ENCODE assay signal across 22 cellular contexts in genomic region chr1:153561401-153561985, GRCh38. TPM values are rescaled to one million over a fixed set of nuclear protein-coding genes. Genes with fewer than 3 reads are reported as not detected.
DNase-seq lines count a peak whose midpoint lies in the region; ATAC-seq, FAIRE-seq and TF ChIP-seq lines count a peak whose summit lies in the region.
"Had no signal": no experiment of that assay in that cellular context is flagged by ENCODE, and none has a peak within 500 bp of the region (broad histone marks: within the 10 kb centered on the region; RNA-seq: fewer than 3 reads in every experiment).

No MANE protein-coding gene starts in this region.

- CTCF ChIA-PET in activated CD4-positive, alpha-beta T cell treated with anti-CD3 and anti-CD28 coated beads for 36 hours (lab: Charles Lee) = interaction anchor here (0.9 to 2.4 kb wide), 7 partner anchors 9 to 56 kb away, joined by 3 to 9 read pairs (median 3); partner anchors contain the start of genes S100A4 and S100A6

- H3K27me3 Mint-ChIP-seq in activated CD4-positive, alpha-beta T cell treated with anti-CD3 and anti-CD28 coated beads for 36 hours = no peaks in the 10 kb centered on the region
- H3K27me3 Mint-ChIP-seq in activated CD4-positive, alpha-beta T cell treated with anti-CD3 and anti-CD28 coated beads, Interleukin-2, amount 10 ng/mL, durations not matched to agents 24 days and 14 days = no peaks in the 10 kb centered on the region

- no peaks in the 10 kb centered on the region for H3K9me3 Mint-ChIP-seq in activated CD4-positive, alpha-beta T cell treated with anti-CD3 and anti-CD28 coated beads for 36 hours (ENCODE audit: low read depth)
- no peaks in the 10 kb centered on the region for H3K9me3 Mint-ChIP-seq in activated CD4-positive, alpha-beta T cell treated with anti-CD3 and anti-CD28 coated beads, Interleukin-2, amount 10 ng/mL, durations not matched to agents 24 days and 14 days
- H3K9me3 Mint-ChIP-seq: activated T-helper 2 cell treated with anti-CD3 and anti-CD28 coated beads, Interferon-gamma antibody, Interleukin-2, Interleukin-4, amounts not matched to agents 10 μg/mL and 5 μg/mL and 100 μg/mL, durations not matched to agents 14 hours and 24 hours and 36 hours; natural killer cell had no signal

- H3K4me3 Mint-ChIP-seq in activated CD4-positive, alpha-beta T cell treated with anti-CD3 and anti-CD28 coated beads for 36 hours = no peak overlapping the region
- no peak overlapping the region for H3K4me3 Mint-ChIP-seq in activated CD4-positive, alpha-beta T cell treated with anti-CD3 and anti-CD28 coated beads, Interleukin-2, amount 10 ng/mL, durations not matched to agents 24 days and 14 days
- H3K4me3 Mint-ChIP-seq: natural killer cell had no signal

- no peaks in the 10 kb centered on the region for H3K36me3 Mint-ChIP-seq in activated CD4-positive, alpha-beta T cell treated with anti-CD3 and anti-CD28 coated beads for 36 hours (ENCODE audit: low read depth)
- no peaks in the 10 kb centered on the region for H3K36me3 Mint-ChIP-seq in activated CD4-positive, alpha-beta T cell treated with anti-CD3 and anti-CD28 coated beads, Interleukin-2, amount 10 ng/mL, durations not matched to agents 24 days and 14 days (ENCODE audit: low read depth)
- H3K36me3 Mint-ChIP-seq: natural killer cell had no signal

- peaks cover 10 to 13% of the 10 kb centered on the region in 2 donors for H3K4me1 ChIP-seq in gastrocnemius medialis

- H3K36me3 ChIP-seq in bronchial epithelial cell (ENCODE audit: control insufficient read depth, insufficient read depth, low read length) = peaks cover 5% of the 10 kb centered on the region
- no peaks in the 10 kb centered on the region for H3K36me3 ChIP-seq in gastrocnemius medialis
- H3K36me3 ChIP-seq: BE2C, Peyer's patch, stomach had no signal

- H3K4me3 ChIP-seq in bronchial epithelial cell (ENCODE audit: low read depth, low read length) (no peak overlapping the region), gastrocnemius medialis (no peak overlapping the region)
- H3K4me3 ChIP-seq: Peyer's patch, stomach had no signal

- in situ Hi-C loops in gastrocnemius medialis (cut with MboI; ENCODE audit: low sequenced_read_pairs in 4 of 4) = loop anchor here (5.0 to 10.0 kb wide), 2 partner anchors 47 to 49 kb away; no protein-coding TSS in a partner anchor

- POLR2A ChIA-PET in activated CD4-positive, alpha-beta T cell treated with anti-CD3 and anti-CD28 coated beads for 36 hours (lab: Charles Lee) = interaction anchor here (0.5 to 0.8 kb wide), 3 partner anchors 16 to 161 kb away, joined by 3 read pairs; no protein-coding TSS in a partner anchor

- TF ChIP-seq CTCF in bronchial epithelial cell (IDR thresholded peaks at IDR 0.05; ENCODE audit: insufficient read depth, low read length, severe bottlenecking) = no peak
- no peak for TF ChIP-seq CTCF in gastrocnemius medialis (IDR thresholded peaks at IDR 0.05 in 4 of 5, conservative IDR thresholded peaks at IDR 0.05 in 1 of 5)

- H3K27ac Mint-ChIP-seq in activated CD4-positive, alpha-beta T cell treated with anti-CD3 and anti-CD28 coated beads for 36 hours = peak overlapping the region; percentile 55
- H3K27ac Mint-ChIP-seq in activated CD4-positive, alpha-beta T cell treated with anti-CD3 and anti-CD28 coated beads, Interleukin-2, amount 10 ng/mL, durations not matched to agents 24 days and 14 days = no peak overlapping the region
- H3K27ac Mint-ChIP-seq: activated T-helper 2 cell treated with anti-CD3 and anti-CD28 coated beads, Interferon-gamma antibody, Interleukin-2, Interleukin-4, amounts not matched to agents 10 μg/mL and 5 μg/mL and 100 μg/mL, durations not matched to agents 14 hours and 24 hours and 36 hours; natural killer cell had no signal

- FAIRE-seq in bronchial epithelial cell (lab: Jason Lieb, UNC) = no peak
- FAIRE-seq: frontal cortex, urothelium cell line had no signal

- intact Hi-C loops in activated CD4-positive, alpha-beta T cell treated with anti-CD3 and anti-CD28 coated beads for 36 hours (cut with DNase I, micrococcal nuclease) = no loop called here
- intact Hi-C loops in activated CD4-positive, alpha-beta T cell treated with anti-CD3 and anti-CD28 coated beads, Interleukin-2, amount 10 ng/mL, durations not matched to agents 24 days and 14 days (cut with micrococcal nuclease) = no loop called here
- intact Hi-C loops in sciatic nerve (cut with DNase I) (no loop called here), gastrocnemius medialis (cut with DNase I; ENCODE audit: low total_unique reads) (loop anchor here (10.0 kb wide), 1 partner anchor 207 kb away; the partner anchor contains the start of gene S100A9)

- no peaks in the 10 kb centered on the region for H3K9me3 ChIP-seq in gastrocnemius medialis
- H3K9me3 ChIP-seq: BE2C, Peyer's patch, SK-N-SH, stomach had no signal

- peaks cover 12% of the 10 kb centered on the region for H3K4me1 Mint-ChIP-seq in activated CD4-positive, alpha-beta T cell treated with anti-CD3 and anti-CD28 coated beads for 36 hours
- peaks cover 12% of the 10 kb centered on the region for H3K4me1 Mint-ChIP-seq in activated CD4-positive, alpha-beta T cell treated with anti-CD3 and anti-CD28 coated beads, Interleukin-2, amount 10 ng/mL, durations not matched to agents 24 days and 14 days

- DNase-seq in activated CD4-positive, alpha-beta T cell treated with anti-CD3 and anti-CD28 coated beads for 36 hours = no peak
- DNase-seq in activated CD4-positive, alpha-beta T cell treated with anti-CD3 and anti-CD28 coated beads, Interleukin-2, amount 10 ng/mL, durations not matched to agents 24 days and 14 days = no peak
- DNase-seq in bronchial epithelial cell (ENCODE audit: low read depth) (peak; percentile 78), sciatic nerve (ENCODE audit: low spot score) (peak; percentile 23), gastrocnemius medialis (no peak), kidney tubule cell (ENCODE audit: low spot score) (no peak)
- DNase-seq: activated CD4-positive, CD25-positive, alpha-beta regulatory T cell; BE2C; COR-L47; dermis blood vessel endothelial cell; natural killer cell; NCI-H1694 treated with DMSO at 0.1 percent for 48 hours; NCI-H2227 treated with DMSO at 0.1 percent for 48 hours; NCI-H82; SK-N-SH; stimulated activated CD4-positive, alpha-beta T cell treated with anti-CD3 and anti-CD28 coated beads, Interleukin-2, amount 100 ng/mL, for 48 hours; stomach had no signal

- TF ChIP-seq POLR2A in gastrocnemius medialis (IDR thresholded peaks at IDR 0.05) = no peak

- H3K27me3 ChIP-seq in bronchial epithelial cell (ENCODE audit: control insufficient read depth, insufficient read depth, low read length) (no peaks in the 10 kb centered on the region), gastrocnemius medialis (no peaks in the 10 kb centered on the region)
- H3K27me3 ChIP-seq: BE2C, Peyer's patch, stomach had no signal

- no peak for ATAC-seq in activated CD4-positive, alpha-beta T cell treated with anti-CD3 and anti-CD28 coated beads for 36 hours
- no peak for ATAC-seq in sciatic nerve
- ATAC-seq in gastrocnemius medialis = no peak
- ATAC-seq: HCT116, natural killer cell had no signal

- peak overlapping the region in 1 of 4 donors; percentile 16 for H3K27ac ChIP-seq in gastrocnemius medialis
- H3K27ac ChIP-seq: Peyer's patch, stomach had no signal

RNA-seq across cellular contexts. Expression of gene S100A2, which starts 4.2 kb away (rescaled TPM):
- total RNA-seq in activated CD4-positive, alpha-beta T cell treated with anti-CD3 and anti-CD28 coated beads for 36 hours = 1 to 10 TPM; 3.3 to 7.0 TPM
- 0.40 and 1.2 TPM in 2 replicates for total RNA-seq in activated CD4-positive, alpha-beta T cell treated with anti-CD3 and anti-CD28 coated beads, Interleukin-2, amount 10 ng/mL, durations not matched to agents 24 days and 14 days
- total RNA-seq in bronchial epithelial cell (804 and 1,251 TPM in 2 replicates), sciatic nerve (3.5 TPM), gastrocnemius medialis (10 to 100 TPM in 1 of 4 donors, not detected in 3; 14.7 TPM)
- total RNA-seq: frontal cortex, natural killer cell, Peyer's patch had no signal

RNA-seq across cellular contexts. Expression of gene S100A3, which starts 12.4 kb away (rescaled TPM):
- total RNA-seq in activated CD4-positive, alpha-beta T cell treated with anti-CD3 and anti-CD28 coated beads for 36 hours = not detected
- total RNA-seq in activated CD4-positive, alpha-beta T cell treated with anti-CD3 and anti-CD28 coated beads, Interleukin-2, amount 10 ng/mL, durations not matched to agents 24 days and 14 days = not detected in 2 replicates
- 2.3 and 26.6 TPM in 2 replicates for total RNA-seq in bronchial epithelial cell
- total RNA-seq in sciatic nerve = not detected
- total RNA-seq in gastrocnemius medialis = 1 to 10 TPM in 1 of 4 donors, under 1 TPM in 1, not detected in 2; 0.88 to 1.6 TPM
- total RNA-seq: activated T-helper 2 cell treated with anti-CD3 and anti-CD28 coated beads, Interferon-gamma antibody, Interleukin-2, Interleukin-4, amounts not matched to agents 10 μg/mL and 5 μg/mL and 100 μg/mL, durations not matched to agents 14 hours and 24 hours and 36 hours; frontal cortex; natural killer cell; Peyer's patch; stomach had no signal

RNA-seq across cellular contexts. Expression of gene S100A4, which starts 15.9 kb away (rescaled TPM):
- 100 to 1,000 TPM in 1 of 2 experiments, 10 to 100 TPM in 1; 84.8 to 166 TPM for total RNA-seq in activated CD4-positive, alpha-beta T cell treated with anti-CD3 and anti-CD28 coated beads for 36 hours
- 132 and 134 TPM in 2 replicates for total RNA-seq in activated CD4-positive, alpha-beta T cell treated with anti-CD3 and anti-CD28 coated beads, Interleukin-2, amount 10 ng/mL, durations not matched to agents 24 days and 14 days
- 10.8 and 16.8 TPM in 2 replicates for total RNA-seq in bronchial epithelial cell
- total RNA-seq in sciatic nerve = 258 TPM
- 100 to 1,000 TPM in 3 of 4 donors, 10 to 100 TPM in 1; 76.8 to 377 (median 144) TPM for total RNA-seq in gastrocnemius medialis

RNA-seq across cellular contexts. Expression of gene S100A5, which starts 20.8 kb away (rescaled TPM):
- total RNA-seq in activated CD4-positive, alpha-beta T cell treated with anti-CD3 and anti-CD28 coated beads for 36 hours = 1 to 10 TPM; 2.4 to 3.4 TPM
- total RNA-seq in activated CD4-positive, alpha-beta T cell treated with anti-CD3 and anti-CD28 coated beads, Interleukin-2, amount 10 ng/mL, durations not matched to agents 24 days and 14 days = 2.3 and 2.6 TPM in 2 replicates
- total RNA-seq in bronchial epithelial cell (not detected in 2 replicates), sciatic nerve (not detected), gastrocnemius medialis (not detected)
- total RNA-seq: dermis blood vessel endothelial cell, frontal cortex, natural killer cell, Peyer's patch, stomach had no signal

RNA-seq across cellular contexts. Expression of gene S100A6, which starts 25.7 kb away (rescaled TPM):
- total RNA-seq in activated CD4-positive, alpha-beta T cell treated with anti-CD3 and anti-CD28 coated beads for 36 hours = 100 to 1,000 TPM; 219 to 349 TPM
- total RNA-seq in activated CD4-positive, alpha-beta T cell treated with anti-CD3 and anti-CD28 coated beads, Interleukin-2, amount 10 ng/mL, durations not matched to agents 24 days and 14 days = 166 and 174 TPM in 2 replicates
- total RNA-seq in bronchial epithelial cell (2,948 and 3,820 TPM in 2 replicates), sciatic nerve (1,022 TPM), gastrocnemius medialis (100 to 1,000 TPM; 153 to 361 (median 224) TPM)

Comparison
In these comparisons a context has a peak if more than half of its experiments do, and no peak if none do; other contexts are left out.
1. DNase-seq: peak in bronchial epithelial cell (single experiment) and sciatic nerve (single experiment); none in activated CD4-positive, alpha-beta T cell treated with anti-CD3 and anti-CD28 coated beads for 36 hours (single experiment), activated CD4-positive, alpha-beta T cell treated with anti-CD3 and anti-CD28 coated beads, Interleukin-2, amount 10 ng/mL, durations not matched to agents 24 days and 14 days (single experiment), gastrocnemius medialis (0 of 2) and kidney tubule cell (single experiment).
2. RNA of gene S100A2, which starts 4.2 kb away (total RNA-seq): 804 to 1,251 TPM in bronchial epithelial cell; 3.3 to 7.0 TPM in activated CD4-positive, alpha-beta T cell treated with anti-CD3 and anti-CD28 coated beads for 36 hours, 3.5 TPM in sciatic nerve (single experiment), 0.40 to 1.2 TPM in activated CD4-positive, alpha-beta T cell treated with anti-CD3 and anti-CD28 coated beads, Interleukin-2, amount 10 ng/mL, durations not matched to agents 24 days and 14 days and 14.7 TPM in gastrocnemius medialis; every median in the first group is over 10 times any median in the second.